1 cellular context compared by ENCODE assay signal in genomic region chr4:54941994-54942552, GRCh38.
TF ChIP-seq lines count a peak whose summit lies in the region.

No MANE protein-coding gene starts in this region.

TF ChIP-seq in IMR-90, 13 proteins besides CTCF, POLR2A, EP300 and RAD21 (continued from another document):
- TF ChIP-seq SMC3 (IDR thresholded peaks at IDR 0.05; ENCODE audit: low read depth, low read length), result no peak
- TF ChIP-seq CHD1 (IDR thresholded peaks at IDR 0.05; ENCODE audit: low read depth, low read length), result no peak
- TF ChIP-seq BHLHE40 (IDR thresholded peaks at IDR 0.05; ENCODE audit: low read depth, low read length), result no peak
- TF ChIP-seq MAFK (IDR thresholded peaks at IDR 0.05; ENCODE audit: low read depth, low read length), result no peak
